Comparison of ENCODE assay signal across 1 cellular context in the genomic region with DNA sequence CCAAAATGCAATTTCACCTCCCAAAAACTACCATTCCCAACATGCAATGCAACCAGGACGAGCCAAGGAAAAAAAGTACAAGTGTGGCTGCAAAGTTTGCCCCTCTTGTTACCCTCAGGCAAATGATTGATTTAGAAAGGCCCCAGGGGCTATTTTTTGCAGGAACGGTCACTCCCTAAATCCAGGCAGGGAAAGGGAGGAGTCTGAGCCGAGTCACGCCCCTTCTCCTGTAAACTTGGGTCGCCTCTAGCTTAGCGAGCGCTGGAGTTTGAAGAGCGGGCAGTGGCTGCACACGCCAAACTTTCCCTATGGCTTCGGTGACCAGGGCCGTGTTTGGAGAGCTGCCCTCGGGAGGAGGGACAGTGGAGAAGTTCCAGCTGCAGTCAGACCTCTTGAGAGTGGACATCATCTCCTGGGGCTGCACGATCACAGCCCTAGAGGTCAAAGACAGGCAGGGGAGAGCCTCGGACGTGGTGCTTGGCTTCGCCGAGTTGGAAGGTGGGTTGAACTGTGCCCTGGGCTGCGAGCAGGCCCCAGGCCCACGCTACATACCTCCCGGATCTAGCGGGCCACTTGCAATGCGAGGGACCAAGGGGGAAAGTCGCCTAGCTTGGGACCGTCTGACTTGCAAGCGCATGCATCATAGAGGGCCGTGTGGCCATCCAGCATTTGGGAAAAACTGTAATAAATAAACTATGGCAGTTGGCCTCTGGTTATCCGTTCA.
TF ChIP-seq lines count a peak whose summit lies in the region.

Gene GALM (plus strand): TSS at position 261 of the 724 bp plus-strand sequence. CDS start 48 bp downstream, at position 309.

TF ChIP-seq in HEK293, 187 proteins besides CTCF, POLR2A, EP300 and RAD21 (continued from another document and continues in another):
- TF ChIP-seq, protein P1, sequence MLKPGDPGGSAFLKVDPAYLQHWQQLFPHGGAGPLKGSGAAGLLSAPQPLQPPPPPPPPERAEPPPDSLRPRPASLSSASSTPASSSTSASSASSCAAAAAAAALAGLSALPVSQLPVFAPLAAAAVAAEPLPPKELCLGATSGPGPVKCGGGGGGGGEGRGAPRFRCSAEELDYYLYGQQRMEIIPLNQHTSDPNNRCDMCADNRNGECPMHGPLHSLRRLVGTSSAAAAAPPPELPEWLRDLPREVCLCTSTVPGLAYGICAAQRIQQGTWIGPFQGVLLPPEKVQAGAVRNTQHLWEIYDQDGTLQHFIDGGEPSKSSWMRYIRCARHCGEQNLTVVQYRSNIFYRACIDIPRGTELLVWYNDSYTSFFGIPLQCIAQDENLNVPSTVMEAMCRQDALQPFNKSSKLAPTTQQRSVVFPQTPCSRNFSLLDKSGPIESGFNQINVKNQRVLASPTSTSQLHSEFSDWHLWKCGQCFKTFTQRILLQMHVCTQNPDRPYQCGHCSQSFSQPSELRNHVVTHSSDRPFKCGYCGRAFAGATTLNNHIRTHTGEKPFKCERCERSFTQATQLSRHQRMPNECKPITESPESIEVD (tag by site-specific recombination; IDR thresholded peaks at IDR 0.05), result 0 out of 2 replicates have a peak, but pooled peaks have one; percentile 39
- TF ChIP-seq ZFP69B (tag by site-specific recombination; IDR thresholded peaks at IDR 0.05) (0 out of 2 replicates have a peak, but pooled peaks have one; percentile 13), ZFP3 (tag by site-specific recombination; IDR thresholded peaks at IDR 0.05; ENCODE audit: low read depth) (no peak), WT1 (tag by site-specific recombination; IDR thresholded peaks at IDR 0.05) (peak; percentile 66), ZNF354C (tag by site-specific recombination; IDR thresholded peaks at IDR 0.05; ENCODE audit: borderline replicate concordance, low read depth) (no peak), IKZF3 (tag by site-specific recombination; IDR thresholded peaks at IDR 0.05) (peak; percentile 62), ZSCAN30 (tag by site-specific recombination; IDR thresholded peaks at IDR 0.05) (0 out of 2 replicates have a peak, but pooled peaks have one; percentile 23), ATF2 (tag by site-specific recombination; IDR thresholded peaks at IDR 0.05; ENCODE audit: low read depth) (no peak), ZNF558 (tag by site-specific recombination; IDR thresholded peaks at IDR 0.05) (peak; percentile 27; the same call in 1 of the 2 replicates), ZNF426 (tag by site-specific recombination; IDR thresholded peaks at IDR 0.05) (no peak), TRIM28 (IDR thresholded peaks at IDR 0.05; ENCODE audit: borderline replicate concordance, low read length) (peak; percentile 82), ZFP41 (tag by site-specific recombination; IDR thresholded peaks at IDR 0.05; ENCODE audit: borderline replicate concordance) (no peak), ZBTB20 (tag by site-specific recombination; IDR thresholded peaks at IDR 0.05) (peak; percentile 61; the same call in 1 of the 2 replicates)
- TF ChIP-seq, protein P2, sequence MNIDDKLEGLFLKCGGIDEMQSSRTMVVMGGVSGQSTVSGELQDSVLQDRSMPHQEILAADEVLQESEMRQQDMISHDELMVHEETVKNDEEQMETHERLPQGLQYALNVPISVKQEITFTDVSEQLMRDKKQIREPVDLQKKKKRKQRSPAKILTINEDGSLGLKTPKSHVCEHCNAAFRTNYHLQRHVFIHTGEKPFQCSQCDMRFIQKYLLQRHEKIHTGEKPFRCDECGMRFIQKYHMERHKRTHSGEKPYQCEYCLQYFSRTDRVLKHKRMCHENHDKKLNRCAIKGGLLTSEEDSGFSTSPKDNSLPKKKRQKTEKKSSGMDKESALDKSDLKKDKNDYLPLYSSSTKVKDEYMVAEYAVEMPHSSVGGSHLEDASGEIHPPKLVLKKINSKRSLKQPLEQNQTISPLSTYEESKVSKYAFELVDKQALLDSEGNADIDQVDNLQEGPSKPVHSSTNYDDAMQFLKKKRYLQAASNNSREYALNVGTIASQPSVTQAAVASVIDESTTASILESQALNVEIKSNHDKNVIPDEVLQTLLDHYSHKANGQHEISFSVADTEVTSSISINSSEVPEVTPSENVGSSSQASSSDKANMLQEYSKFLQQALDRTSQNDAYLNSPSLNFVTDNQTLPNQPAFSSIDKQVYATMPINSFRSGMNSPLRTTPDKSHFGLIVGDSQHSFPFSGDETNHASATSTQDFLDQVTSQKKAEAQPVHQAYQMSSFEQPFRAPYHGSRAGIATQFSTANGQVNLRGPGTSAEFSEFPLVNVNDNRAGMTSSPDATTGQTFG (tag by site-specific recombination; IDR thresholded peaks at IDR 0.05; ENCODE audit: borderline replicate concordance), result no peak
- TF ChIP-seq, protein P3, sequence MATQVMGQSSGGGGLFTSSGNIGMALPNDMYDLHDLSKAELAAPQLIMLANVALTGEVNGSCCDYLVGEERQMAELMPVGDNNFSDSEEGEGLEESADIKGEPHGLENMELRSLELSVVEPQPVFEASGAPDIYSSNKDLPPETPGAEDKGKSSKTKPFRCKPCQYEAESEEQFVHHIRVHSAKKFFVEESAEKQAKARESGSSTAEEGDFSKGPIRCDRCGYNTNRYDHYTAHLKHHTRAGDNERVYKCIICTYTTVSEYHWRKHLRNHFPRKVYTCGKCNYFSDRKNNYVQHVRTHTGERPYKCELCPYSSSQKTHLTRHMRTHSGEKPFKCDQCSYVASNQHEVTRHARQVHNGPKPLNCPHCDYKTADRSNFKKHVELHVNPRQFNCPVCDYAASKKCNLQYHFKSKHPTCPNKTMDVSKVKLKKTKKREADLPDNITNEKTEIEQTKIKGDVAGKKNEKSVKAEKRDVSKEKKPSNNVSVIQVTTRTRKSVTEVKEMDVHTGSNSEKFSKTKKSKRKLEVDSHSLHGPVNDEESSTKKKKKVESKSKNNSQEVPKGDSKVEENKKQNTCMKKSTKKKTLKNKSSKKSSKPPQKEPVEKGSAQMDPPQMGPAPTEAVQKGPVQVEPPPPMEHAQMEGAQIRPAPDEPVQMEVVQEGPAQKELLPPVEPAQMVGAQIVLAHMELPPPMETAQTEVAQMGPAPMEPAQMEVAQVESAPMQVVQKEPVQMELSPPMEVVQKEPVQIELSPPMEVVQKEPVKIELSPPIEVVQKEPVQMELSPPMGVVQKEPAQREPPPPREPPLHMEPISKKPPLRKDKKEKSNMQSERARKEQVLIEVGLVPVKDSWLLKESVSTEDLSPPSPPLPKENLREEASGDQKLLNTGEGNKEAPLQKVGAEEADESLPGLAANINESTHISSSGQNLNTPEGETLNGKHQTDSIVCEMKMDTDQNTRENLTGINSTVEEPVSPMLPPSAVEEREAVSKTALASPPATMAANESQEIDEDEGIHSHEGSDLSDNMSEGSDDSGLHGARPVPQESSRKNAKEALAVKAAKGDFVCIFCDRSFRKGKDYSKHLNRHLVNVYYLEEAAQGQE (tag by site-specific recombination; IDR thresholded peaks at IDR 0.05), result no peak
- TF ChIP-seq, protein P4, sequence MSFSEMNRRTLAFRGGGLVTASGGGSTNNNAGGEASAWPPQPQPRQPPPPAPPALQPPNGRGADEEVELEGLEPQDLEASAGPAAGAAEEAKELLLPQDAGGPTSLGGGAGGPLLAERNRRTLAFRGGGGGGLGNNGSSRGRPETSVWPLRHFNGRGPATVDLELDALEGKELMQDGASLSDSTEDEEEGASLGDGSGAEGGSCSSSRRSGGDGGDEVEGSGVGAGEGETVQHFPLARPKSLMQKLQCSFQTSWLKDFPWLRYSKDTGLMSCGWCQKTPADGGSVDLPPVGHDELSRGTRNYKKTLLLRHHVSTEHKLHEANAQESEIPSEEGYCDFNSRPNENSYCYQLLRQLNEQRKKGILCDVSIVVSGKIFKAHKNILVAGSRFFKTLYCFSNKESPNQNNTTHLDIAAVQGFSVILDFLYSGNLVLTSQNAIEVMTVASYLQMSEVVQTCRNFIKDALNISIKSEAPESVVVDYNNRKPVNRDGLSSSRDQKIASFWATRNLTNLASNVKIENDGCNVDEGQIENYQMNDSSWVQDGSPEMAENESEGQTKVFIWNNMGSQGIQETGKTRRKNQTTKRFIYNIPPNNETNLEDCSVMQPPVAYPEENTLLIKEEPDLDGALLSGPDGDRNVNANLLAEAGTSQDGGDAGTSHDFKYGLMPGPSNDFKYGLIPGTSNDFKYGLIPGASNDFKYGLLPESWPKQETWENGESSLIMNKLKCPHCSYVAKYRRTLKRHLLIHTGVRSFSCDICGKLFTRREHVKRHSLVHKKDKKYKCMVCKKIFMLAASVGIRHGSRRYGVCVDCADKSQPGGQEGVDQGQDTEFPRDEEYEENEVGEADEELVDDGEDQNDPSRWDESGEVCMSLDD (tag by site-specific recombination; IDR thresholded peaks at IDR 0.05), result peak; percentile 2; the same call in 1 of the 2 replicates
- TF ChIP-seq, protein P5, sequence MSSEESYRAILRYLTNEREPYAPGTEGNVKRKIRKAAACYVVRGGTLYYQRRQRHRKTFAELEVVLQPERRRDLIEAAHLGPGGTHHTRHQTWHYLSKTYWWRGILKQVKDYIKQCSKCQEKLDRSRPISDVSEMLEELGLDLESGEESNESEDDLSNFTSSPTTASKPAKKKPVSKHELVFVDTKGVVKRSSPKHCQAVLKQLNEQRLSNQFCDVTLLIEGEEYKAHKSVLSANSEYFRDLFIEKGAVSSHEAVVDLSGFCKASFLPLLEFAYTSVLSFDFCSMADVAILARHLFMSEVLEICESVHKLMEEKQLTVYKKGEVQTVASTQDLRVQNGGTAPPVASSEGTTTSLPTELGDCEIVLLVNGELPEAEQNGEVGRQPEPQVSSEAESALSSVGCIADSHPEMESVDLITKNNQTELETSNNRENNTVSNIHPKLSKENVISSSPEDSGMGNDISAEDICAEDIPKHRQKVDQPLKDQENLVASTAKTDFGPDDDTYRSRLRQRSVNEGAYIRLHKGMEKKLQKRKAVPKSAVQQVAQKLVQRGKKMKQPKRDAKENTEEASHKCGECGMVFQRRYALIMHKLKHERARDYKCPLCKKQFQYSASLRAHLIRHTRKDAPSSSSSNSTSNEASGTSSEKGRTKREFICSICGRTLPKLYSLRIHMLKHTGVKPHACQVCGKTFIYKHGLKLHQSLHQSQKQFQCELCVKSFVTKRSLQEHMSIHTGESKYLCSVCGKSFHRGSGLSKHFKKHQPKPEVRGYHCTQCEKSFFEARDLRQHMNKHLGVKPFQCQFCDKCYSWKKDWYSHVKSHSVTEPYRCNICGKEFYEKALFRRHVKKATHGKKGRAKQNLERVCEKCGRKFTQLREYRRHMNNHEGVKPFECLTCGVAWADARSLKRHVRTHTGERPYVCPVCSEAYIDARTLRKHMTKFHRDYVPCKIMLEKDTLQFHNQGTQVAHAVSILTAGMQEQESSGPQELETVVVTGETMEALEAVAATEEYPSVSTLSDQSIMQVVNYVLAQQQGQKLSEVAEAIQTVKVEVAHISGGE (tag by site-specific recombination; conservative IDR thresholded peaks at IDR 0.05; ENCODE audit: low read depth), result peak; percentile 70
- TF ChIP-seq, protein P6, sequence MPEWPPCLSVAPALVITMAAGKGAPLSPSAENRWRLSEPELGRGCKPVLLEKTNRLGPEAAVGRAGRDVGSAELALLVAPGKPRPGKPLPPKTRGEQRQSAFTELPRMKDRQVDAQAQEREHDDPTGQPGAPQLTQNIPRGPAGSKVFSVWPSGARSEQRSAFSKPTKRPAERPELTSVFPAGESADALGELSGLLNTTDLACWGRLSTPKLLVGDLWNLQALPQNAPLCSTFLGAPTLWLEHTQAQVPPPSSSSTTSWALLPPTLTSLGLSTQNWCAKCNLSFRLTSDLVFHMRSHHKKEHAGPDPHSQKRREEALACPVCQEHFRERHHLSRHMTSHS (tag by site-specific recombination; IDR thresholded peaks at IDR 0.05), result no peak
- TF ChIP-seq, protein P7, sequence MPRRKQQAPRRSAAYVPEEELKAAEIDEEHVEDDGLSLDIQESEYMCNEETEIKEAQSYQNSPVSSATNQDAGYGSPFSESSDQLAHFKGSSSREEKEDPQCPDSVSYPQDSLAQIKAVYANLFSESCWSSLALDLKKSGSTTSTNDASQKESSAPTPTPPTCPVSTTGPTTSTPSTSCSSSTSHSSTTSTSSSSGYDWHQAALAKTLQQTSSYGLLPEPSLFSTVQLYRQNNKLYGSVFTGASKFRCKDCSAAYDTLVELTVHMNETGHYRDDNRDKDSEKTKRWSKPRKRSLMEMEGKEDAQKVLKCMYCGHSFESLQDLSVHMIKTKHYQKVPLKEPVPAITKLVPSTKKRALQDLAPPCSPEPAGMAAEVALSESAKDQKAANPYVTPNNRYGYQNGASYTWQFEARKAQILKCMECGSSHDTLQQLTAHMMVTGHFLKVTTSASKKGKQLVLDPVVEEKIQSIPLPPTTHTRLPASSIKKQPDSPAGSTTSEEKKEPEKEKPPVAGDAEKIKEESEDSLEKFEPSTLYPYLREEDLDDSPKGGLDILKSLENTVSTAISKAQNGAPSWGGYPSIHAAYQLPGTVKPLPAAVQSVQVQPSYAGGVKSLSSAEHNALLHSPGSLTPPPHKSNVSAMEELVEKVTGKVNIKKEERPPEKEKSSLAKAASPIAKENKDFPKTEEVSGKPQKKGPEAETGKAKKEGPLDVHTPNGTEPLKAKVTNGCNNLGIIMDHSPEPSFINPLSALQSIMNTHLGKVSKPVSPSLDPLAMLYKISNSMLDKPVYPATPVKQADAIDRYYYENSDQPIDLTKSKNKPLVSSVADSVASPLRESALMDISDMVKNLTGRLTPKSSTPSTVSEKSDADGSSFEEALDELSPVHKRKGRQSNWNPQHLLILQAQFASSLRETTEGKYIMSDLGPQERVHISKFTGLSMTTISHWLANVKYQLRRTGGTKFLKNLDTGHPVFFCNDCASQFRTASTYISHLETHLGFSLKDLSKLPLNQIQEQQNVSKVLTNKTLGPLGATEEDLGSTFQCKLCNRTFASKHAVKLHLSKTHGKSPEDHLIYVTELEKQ (tag by site-specific recombination; IDR thresholded peaks at IDR 0.05; ENCODE audit: borderline replicate concordance), result no peak
- TF ChIP-seq, protein P8, sequence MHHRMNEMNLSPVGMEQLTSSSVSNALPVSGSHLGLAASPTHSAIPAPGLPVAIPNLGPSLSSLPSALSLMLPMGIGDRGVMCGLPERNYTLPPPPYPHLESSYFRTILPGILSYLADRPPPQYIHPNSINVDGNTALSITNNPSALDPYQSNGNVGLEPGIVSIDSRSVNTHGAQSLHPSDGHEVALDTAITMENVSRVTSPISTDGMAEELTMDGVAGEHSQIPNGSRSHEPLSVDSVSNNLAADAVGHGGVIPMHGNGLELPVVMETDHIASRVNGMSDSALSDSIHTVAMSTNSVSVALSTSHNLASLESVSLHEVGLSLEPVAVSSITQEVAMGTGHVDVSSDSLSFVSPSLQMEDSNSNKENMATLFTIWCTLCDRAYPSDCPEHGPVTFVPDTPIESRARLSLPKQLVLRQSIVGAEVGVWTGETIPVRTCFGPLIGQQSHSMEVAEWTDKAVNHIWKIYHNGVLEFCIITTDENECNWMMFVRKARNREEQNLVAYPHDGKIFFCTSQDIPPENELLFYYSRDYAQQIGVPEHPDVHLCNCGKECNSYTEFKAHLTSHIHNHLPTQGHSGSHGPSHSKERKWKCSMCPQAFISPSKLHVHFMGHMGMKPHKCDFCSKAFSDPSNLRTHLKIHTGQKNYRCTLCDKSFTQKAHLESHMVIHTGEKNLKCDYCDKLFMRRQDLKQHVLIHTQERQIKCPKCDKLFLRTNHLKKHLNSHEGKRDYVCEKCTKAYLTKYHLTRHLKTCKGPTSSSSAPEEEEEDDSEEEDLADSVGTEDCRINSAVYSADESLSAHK (tag by site-specific recombination; IDR thresholded peaks at IDR 0.05), result 0 out of 2 replicates have a peak, but pooled peaks have one; percentile 19
